Comparison of ENCODE assay signal across 9 cellular contexts in the genomic region with DNA sequence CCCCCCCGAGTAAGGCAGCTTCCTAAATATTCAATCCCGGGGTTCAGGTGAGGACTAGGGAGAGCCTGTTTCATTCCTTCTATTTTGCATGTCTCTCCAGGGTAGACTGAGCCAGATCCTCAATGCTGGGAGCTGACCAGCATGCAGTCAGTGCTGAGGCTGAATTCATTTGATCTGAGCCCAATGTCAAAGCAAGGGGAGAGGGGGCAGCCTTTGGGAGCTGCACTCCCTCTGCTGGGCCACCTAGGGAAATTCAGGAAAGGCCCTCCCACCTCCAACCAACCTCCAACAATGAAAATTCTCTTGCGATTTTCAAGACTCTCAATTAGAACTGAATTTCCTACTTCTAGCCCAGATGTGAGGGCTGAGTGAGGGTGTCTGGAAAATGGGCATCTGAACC.
DNase-seq lines count a peak whose midpoint lies in the region; ATAC-seq, FAIRE-seq and TF ChIP-seq lines count a peak whose summit lies in the region.
"Had no signal": no experiment of that assay in that cellular context is flagged by ENCODE, and none has a peak within 500 bp of the region (broad histone marks: within the 10 kb centered on the region; RNA-seq: fewer than 3 reads in every experiment).

No MANE protein-coding gene starts in this region.

- no peak overlapping the region for H2AFZ ChIP-seq in PC-3 (ENCODE audit: low read length)
- no peak overlapping the region for H2AFZ ChIP-seq in hepatocyte

- H3K9me3 ChIP-seq in heart left ventricle (no peaks in the 10 kb centered on the region), PC-3 (ENCODE audit: low read length) (no peaks in the 10 kb centered on the region), hepatocyte (ENCODE audit: low read depth) (no peaks in the 10 kb centered on the region)

- WGBS in heart left ventricle, 4 donors, result 14 to 38% (median 26%) methylated on average over 3 of the region's 3 CpGs
- WGBS in hepatocyte (ENCODE audit: low lambda C conversion rate, missing lambda C conversion rate), result 30% methylated on average over 3 of the region's 3 CpGs

- ATAC-seq in heart left ventricle (peak in 1 of 4 donors; percentile 32), left ventricle myocardium superior (no peak), PC-3 (peak; percentile 60)

- H3K4me1 ChIP-seq in heart left ventricle (no peaks in the 10 kb centered on the region), PC-3 (ENCODE audit: insufficient read depth, low read length) (no peaks in the 10 kb centered on the region), hepatocyte (ENCODE audit: insufficient read depth) (peaks cover 3% of the 10 kb centered on the region)

- H3K9me2 ChIP-seq in PC-3 (replicated peaks; ENCODE audit: low read length) (no peaks in the 10 kb centered on the region), hepatocyte (replicated peaks; ENCODE audit: insufficient read depth) (no peaks in the 10 kb centered on the region)

- no peaks in the 10 kb centered on the region for H3F3A ChIP-seq in PC-3 (ENCODE audit: low read length, unreplicated experiment)

- FAIRE-seq in urothelium cell line (lab: Jason Lieb, UNC), result no peak
- FAIRE-seq: endometrium had no signal

- no peak overlapping the region for H3K4me3 ChIP-seq in heart left ventricle
- no peak overlapping the region for H3K4me3 ChIP-seq in PC-3 (ENCODE audit: low read length)
- no peak overlapping the region for H3K4me3 ChIP-seq in hepatocyte

- no TSS peak for BruUV-seq in PC-3 (replicated peaks; lab: Mats Ljungman, UMichigan)

- peaks cover 0 to 39% (median 2%) of the 10 kb centered on the region in 9 donors for H3K27me3 ChIP-seq in heart left ventricle
- H3K27me3 ChIP-seq in PC-3 (ENCODE audit: low read length), result peaks cover 74% of the 10 kb centered on the region
- peaks cover 1% of the 10 kb centered on the region for H3K27me3 ChIP-seq in hepatocyte

- H4K20me1 ChIP-seq in PC-3 (ENCODE audit: low read length) (no peaks in the 10 kb centered on the region), hepatocyte (ENCODE audit: insufficient read depth, poor library complexity, severe bottlenecking) (no peaks in the 10 kb centered on the region)

- intact Hi-C loops in heart left ventricle (cut with DNase I) (loop anchor here in 1 of 10 donors (5.0 kb wide), 1 partner anchor 1709 kb away; no protein-coding TSS in a partner anchor), left ventricle myocardium superior (cut with micrococcal nuclease) (no loop called here), PC-3 (cut with micrococcal nuclease) (no loop called here)

- H3K36me3 ChIP-seq in heart left ventricle (no peaks in the 10 kb centered on the region), PC-3 (ENCODE audit: low read depth, low read length) (no peaks in the 10 kb centered on the region), hepatocyte (replicated peaks; ENCODE audit: insufficient read depth, low read depth) (no peaks in the 10 kb centered on the region)

- TF ChIP-seq CTCF in heart left ventricle (IDR thresholded peaks at IDR 0.05) (peak in 8 of 12 donors; percentile 7 to 44 (median 30)), PC-3 (conservative IDR thresholded peaks at IDR 0.05; ENCODE audit: low read depth, low read length) (peak; percentile 71), hepatocyte (IDR thresholded peaks at IDR 0.05; ENCODE audit: poor library complexity) (peak; percentile 68)

- POLR2A ChIA-PET in PC-3 (lab: Charles Lee; ENCODE audit: unreplicated experiment), result no interaction called here

- H3K79me2 ChIP-seq in PC-3 (ENCODE audit: low read length), result no peaks in the 10 kb centered on the region
- no peaks in the 10 kb centered on the region for H3K79me2 ChIP-seq in hepatocyte

- no peak overlapping the region for H3K9ac ChIP-seq in PC-3 (ENCODE audit: low read length)

- DNase-seq in heart left ventricle (no peak), left ventricle myocardium superior (no peak), PC-3 (peak; percentile 44), hepatocyte (ENCODE audit: low spot score) (peak; percentile 77), urothelium cell line (ENCODE audit: low spot score) (peak; percentile 44), C1 segment of cervical spinal cord (lab: John Stamatoyannopoulos, UW) (no peak), Kasumi-1 (lab: John Stamatoyannopoulos, UW) (no peak)
- DNase-seq in activated CD4-positive, alpha-beta T cell treated with anti-CD3 and anti-CD28 coated beads, Interleukin-2, amount 50 U/mL, for 1 hour, result no peak

- H3K27ac ChIP-seq in heart left ventricle, result no peak overlapping the region
- no peak overlapping the region for H3K27ac ChIP-seq in PC-3 (ENCODE audit: low read length)
- H3K27ac ChIP-seq in hepatocyte, result no peak overlapping the region

- no peak overlapping the region for H3K4me2 ChIP-seq in PC-3 (ENCODE audit: low read length)
- no peak overlapping the region for H3K4me2 ChIP-seq in hepatocyte

- no peak for TF ChIP-seq POLR2A in heart left ventricle (IDR thresholded peaks at IDR 0.05)

- CTCF ChIA-PET in PC-3 (lab: Charles Lee), result no interaction called here

Comparison
In these comparisons a context has a peak if more than half of its experiments do, and no peak if none do; other contexts are left out.
1. DNase-seq: peak in PC-3 (single experiment), hepatocyte (single experiment) and urothelium cell line (single experiment); none in heart left ventricle (0 of 5), left ventricle myocardium superior (single experiment), C1 segment of cervical spinal cord (0 of 14), activated CD4-positive, alpha-beta T cell treated with anti-CD3 and anti-CD28 coated beads, Interleukin-2, amount 50 U/mL, for 1 hour (single experiment) and Kasumi-1 (0 of 2).
2. Peak in every context shown above with its lines, with median percentiles within 50 percentile points of each other: CTCF ChIP-seq.